In the genomic region with DNA sequence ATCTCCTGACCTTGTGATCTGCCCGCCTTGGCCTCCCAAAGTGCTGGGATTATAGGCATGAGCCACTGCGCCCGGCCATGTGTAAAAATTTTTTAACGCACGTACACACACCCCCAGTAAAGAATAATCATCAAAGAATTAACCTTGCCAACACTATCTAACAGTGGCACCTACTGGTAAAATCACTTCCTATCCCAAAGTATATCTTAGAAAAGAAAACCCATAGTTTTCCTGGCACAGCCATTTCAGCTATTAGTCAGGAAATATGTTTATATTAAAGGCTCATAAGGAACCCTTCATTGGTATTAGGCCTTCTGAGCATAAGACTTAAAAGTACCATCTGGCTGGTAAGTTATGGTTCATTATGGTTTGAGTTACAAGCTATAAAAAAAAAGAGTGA, we compare ENCODE assay signal across 18 cellular contexts. TPM values are rescaled to one million over a fixed set of nuclear protein-coding genes. Genes with fewer than 3 reads are reported as not detected.
DNase-seq lines count a peak whose midpoint lies in the region; ATAC-seq and TF ChIP-seq lines count a peak whose summit lies in the region.
"Had no signal": no experiment of that assay in that cellular context is flagged by ENCODE, and none has a peak within 500 bp of the region (broad histone marks: within the 10 kb centered on the region; RNA-seq: fewer than 3 reads in every experiment).

No MANE protein-coding gene starts in this region.

- H3K4me1 ChIP-seq in mesenchymal stem cell (ENCODE audit: control insufficient read depth, insufficient read depth, low read depth, low read length) (peaks cover 5% of the 10 kb centered on the region), body of pancreas (no peaks in the 10 kb centered on the region)
- H3K4me1 ChIP-seq: BE2C had no signal

- H3K14ac ChIP-seq in mesenchymal stem cell (ENCODE audit: low read length in 2 of 2): no peak overlapping the region

- H3K27me3 ChIP-seq in mesenchymal stem cell (ENCODE audit: control insufficient read depth in 1 of 2, insufficient read depth in 1 of 2, low read length in 2 of 2) (peaks cover 0 to 12% of the 10 kb centered on the region in 2 experiments), body of pancreas (no peaks in the 10 kb centered on the region)
- H3K27me3 ChIP-seq: BE2C had no signal

- H3K18ac ChIP-seq in mesenchymal stem cell (ENCODE audit: low read depth in 1 of 2, low read length in 2 of 2): no peak overlapping the region

- no peak overlapping the region for H2AFZ ChIP-seq in mesenchymal stem cell (ENCODE audit: low read depth, low read length)

- no peak for TF ChIP-seq POLR2A in body of pancreas (IDR thresholded peaks at IDR 0.05)

- WGBS in mesenchymal stem cell: 81% methylated on average over 5 of the region's 5 CpGs
- 95 to 96% methylated on average over 5 of the region's 5 CpGs for WGBS in body of pancreas, 2 donors

- H2BK12ac ChIP-seq in mesenchymal stem cell (ENCODE audit: low read length in 2 of 2): no peak overlapping the region

- H3K9ac ChIP-seq in mesenchymal stem cell (ENCODE audit: low read length): no peak overlapping the region

- H3K4me2 ChIP-seq in mesenchymal stem cell (ENCODE audit: low read length, poor library complexity, severe bottlenecking): no peak overlapping the region

- DNase-seq in AG09309 (ENCODE audit: low read depth) (no peak), HT1080 (ENCODE audit: low read depth) (peak; percentile 8), cardiac fibroblast (ENCODE audit: low read depth in 2 of 2) (peak; percentile 20 to 48), mesenchymal stem cell (peak; percentile 25), NOMO-1 (lab: John Stamatoyannopoulos, UW; ENCODE audit: unreplicated experiment in 2 of 2) (no peak), body of pancreas (no peak)
- no peak for DNase-seq in T-helper 2 cell treated with Interferon-gamma antibody and Interleukin-4, amounts not matched to agents 5 μg/mL and 100 μg/mL, for 36 hours (ENCODE audit: low spot score)
- DNase-seq in activated effector memory CD4-positive, alpha-beta T cell treated with anti-CD3 and anti-CD28 coated beads, Interleukin-2, amount 50 U/mL, for 16 hours: no peak
- DNase-seq: activated CD4-positive, alpha-beta T cell treated with anti-CD3 and anti-CD28 coated beads, Interleukin-2, amount 50 U/mL, for 48 hours; activated naive CD8-positive, alpha-beta T cell treated with anti-CD3 and anti-CD28 coated beads, Interleukin-2, amount 10 ng/mL, durations not matched to agents 7 days and 5 days; activated T-cell treated with anti-CD3 and anti-CD28 coated beads, Interleukin-2, amount 50 U/mL, for 48 hours; BE2C; DMS153; MV-4-11; NCI-H2081; NCI-H510A treated with DMSO at 0.1 percent for 48 hours; nephron progenitor cell had no signal

- no peak overlapping the region for H2BK120ac ChIP-seq in mesenchymal stem cell (ENCODE audit: low read depth, low read length)

- no peak overlapping the region for H3K4me3 ChIP-seq in AG09309 (ENCODE audit: control insufficient read depth, low read depth, low read length)
- H3K4me3 ChIP-seq in cardiac fibroblast (replicated peaks in 1 of 2; ENCODE audit: low read depth in 2 of 2, low read length in 2 of 2): no peak overlapping the region
- H3K4me3 ChIP-seq in mesenchymal stem cell (ENCODE audit: insufficient read depth in 1 of 2, low read depth in 1 of 2, low read length in 2 of 2): no peak overlapping the region
- no peak overlapping the region for H3K4me3 ChIP-seq in body of pancreas

- peak overlapping the region; percentile 19 for H2BK5ac ChIP-seq in mesenchymal stem cell (ENCODE audit: low read depth, low read length, poor library complexity, severe bottlenecking)

- intact Hi-C loops in body of pancreas (cut with DNase I): no loop called here

- no peak overlapping the region for H3K27ac Mint-ChIP-seq in T-helper 2 cell treated with Interferon-gamma antibody and Interleukin-4, amounts not matched to agents 5 μg/mL and 100 μg/mL, for 36 hours
- H3K27ac Mint-ChIP-seq: activated naive CD8-positive, alpha-beta T cell treated with anti-CD3 and anti-CD28 coated beads, Interleukin-2, amount 10 ng/mL, durations not matched to agents 7 days and 5 days had no signal

- H3K9me3 ChIP-seq in mesenchymal stem cell (ENCODE audit: control insufficient read depth, low read length) (no peaks in the 10 kb centered on the region), body of pancreas (no peaks in the 10 kb centered on the region)
- H3K9me3 ChIP-seq: BE2C had no signal

- TF ChIP-seq CTCF in AG09309 (IDR thresholded peaks at IDR 0.05; ENCODE audit: control insufficient read depth, insufficient read depth, low read depth, low read length, missing control alignments) (peak; percentile 32), cardiac fibroblast (IDR thresholded peaks at IDR 0.05; ENCODE audit: low read depth, low read length) (peak; percentile 14), body of pancreas (IDR thresholded peaks at IDR 0.05) (no peak)

- H4K91ac ChIP-seq in mesenchymal stem cell (ENCODE audit: low read length): no peak overlapping the region

- H3K36me3 ChIP-seq in mesenchymal stem cell (ENCODE audit: control insufficient read depth in 1 of 2, insufficient read depth in 2 of 2, low read depth in 1 of 2, low read length in 2 of 2) (peaks cover 0 to 3% of the 10 kb centered on the region in 2 experiments), body of pancreas (replicated peaks in 1 of 2; ENCODE audit: insufficient read depth in 1 of 2, low read depth in 2 of 2) (no peaks in the 10 kb centered on the region)
- H3K36me3 ChIP-seq: BE2C had no signal

- no peak overlapping the region for H3K4me3 Mint-ChIP-seq in T-helper 2 cell treated with Interferon-gamma antibody and Interleukin-4, amounts not matched to agents 5 μg/mL and 100 μg/mL, for 36 hours
- H3K4me3 Mint-ChIP-seq: activated naive CD8-positive, alpha-beta T cell treated with anti-CD3 and anti-CD28 coated beads, Interleukin-2, amount 10 ng/mL, durations not matched to agents 7 days and 5 days; nephron progenitor cell had no signal

- no peak for ATAC-seq in body of pancreas

- no peak overlapping the region for H4K8ac ChIP-seq in mesenchymal stem cell (ENCODE audit: low read length)

- no peak overlapping the region for H2BK15ac ChIP-seq in mesenchymal stem cell (ENCODE audit: low read depth, poor library complexity, severe bottlenecking)

- no peaks in the 10 kb centered on the region for H3K9me3 Mint-ChIP-seq in T-helper 2 cell treated with Interferon-gamma antibody and Interleukin-4, amounts not matched to agents 5 μg/mL and 100 μg/mL, for 36 hours
- H3K9me3 Mint-ChIP-seq: activated naive CD8-positive, alpha-beta T cell treated with anti-CD3 and anti-CD28 coated beads, Interleukin-2, amount 10 ng/mL, durations not matched to agents 7 days and 5 days; nephron progenitor cell had no signal

- H3K79me1 ChIP-seq in mesenchymal stem cell (replicated peaks; ENCODE audit: low read length, poor library complexity, severe bottlenecking): peaks cover 2% of the 10 kb centered on the region

- H3K4me1 Mint-ChIP-seq in T-helper 2 cell treated with Interferon-gamma antibody and Interleukin-4, amounts not matched to agents 5 μg/mL and 100 μg/mL, for 36 hours (ENCODE audit: low read depth): no peaks in the 10 kb centered on the region
- H3K4me1 Mint-ChIP-seq: activated naive CD8-positive, alpha-beta T cell treated with anti-CD3 and anti-CD28 coated beads, Interleukin-2, amount 10 ng/mL, durations not matched to agents 7 days and 5 days had no signal

- H3K27ac ChIP-seq in mesenchymal stem cell (ENCODE audit: low read length, poor library complexity, severe bottlenecking): no peak overlapping the region
- H3K27ac ChIP-seq in body of pancreas: no peak overlapping the region

- H3K4ac ChIP-seq in mesenchymal stem cell (ENCODE audit: low read depth in 1 of 2, low read length in 2 of 2): no peak overlapping the region

- H3K36me3 Mint-ChIP-seq in T-helper 2 cell treated with Interferon-gamma antibody and Interleukin-4, amounts not matched to agents 5 μg/mL and 100 μg/mL, for 36 hours (ENCODE audit: low read depth): no peaks in the 10 kb centered on the region
- H3K36me3 Mint-ChIP-seq: activated naive CD8-positive, alpha-beta T cell treated with anti-CD3 and anti-CD28 coated beads, Interleukin-2, amount 10 ng/mL, durations not matched to agents 7 days and 5 days had no signal

- no peaks in the 10 kb centered on the region for H3K27me3 Mint-ChIP-seq in T-helper 2 cell treated with Interferon-gamma antibody and Interleukin-4, amounts not matched to agents 5 μg/mL and 100 μg/mL, for 36 hours (ENCODE audit: low read depth)
- H3K27me3 Mint-ChIP-seq: activated naive CD8-positive, alpha-beta T cell treated with anti-CD3 and anti-CD28 coated beads, Interleukin-2, amount 10 ng/mL, durations not matched to agents 7 days and 5 days had no signal

- no peak overlapping the region for H2AK5ac ChIP-seq in mesenchymal stem cell (ENCODE audit: low read length, severe bottlenecking)

- no peak overlapping the region for H3K23ac ChIP-seq in mesenchymal stem cell (ENCODE audit: low read length in 2 of 2)

RNA-seq across cellular contexts. Expression of a gene that starts 14.1 kb away (rescaled TPM):
- not detected in 2 replicates for total RNA-seq in HT1080 (2014; rRNA removed; shearing (Covaris generic))
- not detected in 2 replicates for polyA plus RNA-seq in HT1080 (2015; cell fraction: cytosol; rRNA removed)
- polyA plus RNA-seq in HT1080 (2015; cell fraction: nucleus; rRNA removed): not detected in 2 replicates
- polyA plus RNA-seq in mesenchymal stem cell (2013, experiment 1 of 2): not detected
- polyA plus RNA-seq in mesenchymal stem cell (2013, experiment 2 of 2): not detected
- not detected for total RNA-seq in body of pancreas
- total RNA-seq: activated naive CD8-positive, alpha-beta T cell treated with anti-CD3 and anti-CD28 coated beads, Interleukin-2, amount 10 ng/mL, durations not matched to agents 7 days and 5 days; cerebellum had no signal

RNA-seq across cellular contexts. Expression of a gene that starts 48.4 kb away (rescaled TPM):
- total RNA-seq in HT1080 (2014; rRNA removed; shearing (Covaris generic)): 6.0 and 6.1 TPM in 2 replicates
- 4.3 and 4.5 TPM in 2 replicates for polyA plus RNA-seq in HT1080 (2015; cell fraction: cytosol; rRNA removed)
- polyA plus RNA-seq in HT1080 (2015; cell fraction: nucleus; rRNA removed): 11.9 and 12.6 TPM in 2 replicates
- polyA plus RNA-seq in mesenchymal stem cell (2013, experiment 1 of 2): 7.2 TPM
- 7.0 TPM for polyA plus RNA-seq in mesenchymal stem cell (2013, experiment 2 of 2)
- total RNA-seq in body of pancreas: 10 to 100 TPM; 13.2 to 16.6 TPM

RNA-seq across cellular contexts. Expression of a gene that starts 55.4 kb away (rescaled TPM):
- 31.6 and 34.5 TPM in 2 replicates for total RNA-seq in HT1080 (2014; rRNA removed; shearing (Covaris generic))
- 18.3 and 18.9 TPM in 2 replicates for polyA plus RNA-seq in HT1080 (2015; cell fraction: cytosol; rRNA removed)
- 9.1 and 10.6 TPM in 2 replicates for polyA plus RNA-seq in HT1080 (2015; cell fraction: nucleus; rRNA removed)
- 20.9 TPM for polyA plus RNA-seq in mesenchymal stem cell (2013, experiment 1 of 2)
- 21.5 TPM for polyA plus RNA-seq in mesenchymal stem cell (2013, experiment 2 of 2)
- 10 to 100 TPM; 15.3 to 15.8 TPM for total RNA-seq in body of pancreas

Comparison
In these comparisons a context has a peak if more than half of its experiments do, and no peak if none do; other contexts are left out.
1. DNase-seq: peak in HT1080 (single experiment), cardiac fibroblast (2 of 2) and mesenchymal stem cell (single experiment); none in AG09309 (single experiment), T-helper 2 cell treated with Interferon-gamma antibody and Interleukin-4, amounts not matched to agents 5 μg/mL and 100 μg/mL, for 36 hours (single experiment), NOMO-1 (0 of 2), body of pancreas (0 of 4) and activated effector memory CD4-positive, alpha-beta T cell treated with anti-CD3 and anti-CD28 coated beads, Interleukin-2, amount 50 U/mL, for 16 hours (single experiment).
2. CTCF ChIP-seq: peak in AG09309 (single experiment) and cardiac fibroblast (single experiment); none in body of pancreas (0 of 7).